In the genomic region with DNA sequence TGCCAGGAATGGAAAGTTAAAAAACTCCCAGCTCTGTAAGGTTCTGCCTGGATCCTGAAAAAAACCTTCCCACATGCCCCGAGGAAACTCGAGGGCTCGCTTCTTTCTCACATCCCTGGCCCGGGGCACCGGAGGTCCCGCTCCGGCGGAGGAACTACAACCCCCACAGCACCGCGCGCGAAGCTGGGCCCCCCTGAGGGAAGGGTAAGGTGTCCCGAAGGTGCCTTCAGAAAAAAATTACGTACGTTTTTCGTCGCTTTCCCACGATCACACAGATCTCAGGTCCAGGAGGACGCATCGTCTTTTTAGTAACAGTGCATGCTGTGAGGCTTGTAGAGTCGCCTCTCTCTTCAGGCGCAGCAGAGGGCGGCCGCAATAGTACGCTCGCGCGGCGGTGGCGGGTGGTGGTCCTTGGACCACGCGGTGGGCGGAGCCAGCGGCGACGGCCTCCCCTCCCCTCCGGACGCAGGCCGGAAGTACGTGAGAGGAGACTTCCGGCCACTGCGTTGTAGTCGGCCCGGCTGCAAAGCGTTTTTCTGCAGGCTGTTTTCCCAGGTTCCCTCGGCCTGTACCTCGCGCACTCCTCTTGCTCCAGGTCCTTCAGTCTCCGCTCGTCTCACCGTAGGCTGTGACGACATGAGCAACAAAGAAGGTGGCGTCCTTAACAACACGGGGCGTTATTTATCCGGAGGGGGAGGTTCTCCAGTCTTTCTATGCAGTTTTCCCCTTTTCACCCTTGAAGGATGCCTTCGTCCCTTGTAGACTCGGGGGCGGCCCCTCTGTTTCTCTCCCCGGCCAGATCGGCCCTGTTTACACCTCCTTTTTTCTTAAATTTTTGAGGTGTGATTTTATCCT, we compare ENCODE assay signal across 8 cellular contexts. TPM values are rescaled to one million over a fixed set of nuclear protein-coding genes. Genes with fewer than 3 reads are reported as not detected.
DNase-seq lines count a peak whose midpoint lies in the region; ATAC-seq and TF ChIP-seq lines count a peak whose summit lies in the region.

A gene with protein sequence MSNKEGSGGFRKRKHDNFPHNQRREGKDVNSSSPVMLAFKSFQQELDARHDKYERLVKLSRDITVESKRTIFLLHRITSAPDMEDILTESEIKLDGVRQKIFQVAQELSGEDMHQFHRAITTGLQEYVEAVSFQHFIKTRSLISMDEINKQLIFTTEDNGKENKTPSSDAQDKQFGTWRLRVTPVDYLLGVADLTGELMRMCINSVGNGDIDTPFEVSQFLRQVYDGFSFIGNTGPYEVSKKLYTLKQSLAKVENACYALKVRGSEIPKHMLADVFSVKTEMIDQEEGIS (plus strand): TSS at position 495 of the 855 bp plus-strand sequence. CDS start 142 bp downstream, at position 637.

- H3K36me3 ChIP-seq in colonic mucosa = no peaks in the 10 kb centered on the region

- H3K9me3 ChIP-seq in colonic mucosa = no peaks in the 10 kb centered on the region

- peak; percentile 94 for DNase-seq in Ammon's horn (ENCODE audit: low spot score)
- DNase-seq in GM19238 (ENCODE audit: insufficient read length, low spot score) = peak; percentile 76
- peak; percentile 78 to 93 for DNase-seq in NCI-H526 (lab: John Stamatoyannopoulos, UW)
- DNase-seq in activated CD4-positive, alpha-beta T cell treated with anti-CD3 and anti-CD28 coated beads for 48 hours = peak; percentile 93
- peak; percentile 90 for DNase-seq in colonic mucosa
- DNase-seq in kidney tubule cell (ENCODE audit: low spot score) = peak; percentile 94
- peak; percentile 76 to 86 (median 80) for DNase-seq in stimulated activated CD4-positive, alpha-beta T cell treated with anti-CD3 and anti-CD28 coated beads, Interleukin-1b, Interleukin-23, amount 100 ng/mL, for 24 hours (ENCODE audit: low read depth in 4 of 4, low spot score in 1 of 4)

- peak; percentile 92 for ATAC-seq in HG03442 (IDR thresholded peaks at IDR 0.05; ENCODE audit: unreplicated experiment)

- no peak for TF ChIP-seq CTCF in colonic mucosa (IDR thresholded peaks at IDR 0.05)

- H3K9ac ChIP-seq in colonic mucosa (ENCODE audit: low read depth in 2 of 2, low read length in 2 of 2) = peak within 1 kb of the TSS; percentile 87 to 89

- H3K4me1 ChIP-seq in colonic mucosa = peaks cover 10% of the 10 kb centered on the region

- no peaks in the 10 kb centered on the region for H3K27me3 ChIP-seq in colonic mucosa

- peak within 1 kb of the TSS; percentile 77 for H3K4me3 ChIP-seq in colonic mucosa

- H3K27ac ChIP-seq in colonic mucosa = peak within 1 kb of the TSS; percentile 92

- intact Hi-C loops in colonic mucosa (cut with DNase I) = loop anchor here (5.0 kb wide), 1 partner anchor 111 kb away; no protein-coding TSS in a partner anchor

RNA-seq across cellular contexts. Expression of the gene that starts here (rescaled TPM):
- total RNA-seq in colonic mucosa = 10 to 100 TPM; 22.6 to 37.3 TPM

Comparison
In these comparisons a context has a peak if more than half of its experiments do, and no peak if none do; other contexts are left out.
1. Peak in every context shown above with its lines: DNase-seq, ATAC-seq, H3K4me3 ChIP-seq and H3K27ac ChIP-seq.